In the genomic region with DNA sequence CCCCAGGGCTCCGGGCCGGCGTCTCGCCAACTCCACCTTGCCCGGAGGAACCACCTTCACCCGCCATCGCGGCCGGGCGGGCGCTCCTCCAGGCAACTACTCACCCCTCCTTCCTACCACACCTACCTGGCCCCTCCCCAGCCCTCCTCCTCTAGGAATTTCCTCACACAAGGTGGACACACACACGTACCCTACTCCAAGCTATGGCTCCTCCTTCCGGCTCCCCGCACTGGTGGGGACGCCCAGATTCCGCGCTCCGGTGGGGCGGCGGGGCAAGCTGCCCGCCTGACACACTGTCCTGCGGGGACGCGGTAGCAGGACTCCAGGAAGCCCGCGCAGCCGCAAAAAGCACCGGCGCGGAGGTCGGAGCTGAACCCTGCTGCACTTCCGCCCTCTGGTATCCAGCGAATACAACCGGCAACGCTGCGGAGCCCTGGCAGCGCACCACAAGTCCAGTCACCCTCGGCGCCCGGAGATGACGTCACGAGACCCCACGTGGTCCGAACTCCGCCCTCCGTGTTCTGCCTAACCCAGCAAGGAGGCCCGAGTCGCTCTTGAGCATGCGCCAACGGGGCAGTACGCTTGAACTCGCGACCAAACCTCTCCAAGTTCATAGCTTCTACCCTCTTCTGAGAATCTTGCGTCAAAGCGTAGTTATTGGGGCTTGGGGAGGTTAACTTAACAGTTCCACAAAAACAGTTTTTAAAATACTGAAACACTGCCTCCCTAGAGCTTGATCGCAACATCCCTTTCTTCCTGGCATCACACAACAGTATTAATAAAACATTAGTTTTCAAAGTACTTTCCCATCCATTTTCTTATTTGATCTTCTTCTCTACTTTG, we compare ENCODE assay signal across 8 cellular contexts. TPM values are rescaled to one million over a fixed set of nuclear protein-coding genes. Genes with fewer than 3 reads are reported as not detected.
A peak's percentile ranks its signal among the peaks of the same experiment; 100 is the strongest.
DNase-seq lines count a peak whose midpoint lies in the region; ATAC-seq and TF ChIP-seq lines count a peak whose summit lies in the region.

Gene ATG5, minus strand, starts transcription at position 425 of the 843 bp plus-strand sequence. CDS start 9,552 bp downstream, outside the sequence.

- H3K4me1 Mint-ChIP-seq in T-helper 17 cell: peaks cover 37% of the 10 kb centered on the region

- TF ChIP-seq POLR2A in GM15510 (IDR thresholded peaks at IDR 0.05; ENCODE audit: borderline replicate concordance, extremely low read depth, insufficient read length): peak; percentile 84

- no peaks in the 10 kb centered on the region for H3K36me3 ChIP-seq in upper lobe of right lung

- ATAC-seq in HG02885 (IDR thresholded peaks at IDR 0.05; ENCODE audit: poor library complexity, unreplicated experiment): peak; percentile 96
- ATAC-seq in T-helper 17 cell: peak; percentile 93
- ATAC-seq in left cardiac atrium: peak; percentile 99
- ATAC-seq in upper lobe of right lung: peak; percentile 96

- H3K9me3 ChIP-seq in T-helper 17 cell (ENCODE audit: control insufficient read depth, low read length, poor library complexity, severe bottlenecking) (no peaks in the 10 kb centered on the region), upper lobe of right lung (no peaks in the 10 kb centered on the region)

- no peaks in the 10 kb centered on the region for H3K27me3 ChIP-seq in upper lobe of right lung

- DNase-seq in NCI-H1694 treated with DMSO at 0.1 percent for 48 hours (lab: John Stamatoyannopoulos, UW): peak; percentile 88
- DNase-seq in T-helper 17 cell: peak; percentile 96 to 99 (median 97)
- peak; percentile 81 to 100 (median 97) for DNase-seq in amygdala (lab: John Stamatoyannopoulos, UW)
- peak; percentile 99 for DNase-seq in left cardiac atrium
- DNase-seq in posterior vena cava (ENCODE audit: low spot score): peak; percentile 100
- DNase-seq in upper lobe of right lung: peak; percentile 100

- H3K27ac ChIP-seq in upper lobe of right lung: peak within 1 kb of the TSS; percentile 91

- TF ChIP-seq CTCF in upper lobe of right lung (IDR thresholded peaks at IDR 0.05): no peak

- peak within 1 kb of the TSS; percentile 81 for H3K4me3 ChIP-seq in upper lobe of right lung

- intact Hi-C loops in left cardiac atrium (cut with DNase I): no loop called here
- intact Hi-C loops in posterior vena cava (cut with DNase I): no loop called here
- intact Hi-C loops in upper lobe of right lung (cut with DNase I): no loop called here

- H3K4me3 Mint-ChIP-seq in T-helper 17 cell: peak within 1 kb of the TSS; percentile 100

- peaks cover 23% of the 10 kb centered on the region for H3K27me3 Mint-ChIP-seq in T-helper 17 cell

- peak within 1 kb of the TSS; percentile 99 for H3K27ac Mint-ChIP-seq in T-helper 17 cell

- H3K4me1 ChIP-seq in upper lobe of right lung: peaks cover 20% of the 10 kb centered on the region

- peaks cover 10% of the 10 kb centered on the region for H3K36me3 Mint-ChIP-seq in T-helper 17 cell (ENCODE audit: low read depth)

RNA-seq across cellular contexts. Expression of gene ATG5, which starts in this region (rescaled TPM):
- total RNA-seq in T-helper 17 cell (10 to 100 TPM; 27.7 to 29.8 TPM), left cardiac atrium (10 to 100 TPM; 17.0 to 20.2 TPM), posterior vena cava (10 to 100 TPM; 28.2 to 29.4 TPM), upper lobe of right lung (34.4 TPM)

Comparison
In these comparisons a context has a peak if more than half of its experiments do, and no peak if none do; other contexts are left out.
1. Peak in every context shown above with its lines: DNase-seq, ATAC-seq, H3K4me3 ChIP-seq and H3K27ac ChIP-seq.